ENCODE assay signal across 8 cellular contexts in the genomic region with DNA sequence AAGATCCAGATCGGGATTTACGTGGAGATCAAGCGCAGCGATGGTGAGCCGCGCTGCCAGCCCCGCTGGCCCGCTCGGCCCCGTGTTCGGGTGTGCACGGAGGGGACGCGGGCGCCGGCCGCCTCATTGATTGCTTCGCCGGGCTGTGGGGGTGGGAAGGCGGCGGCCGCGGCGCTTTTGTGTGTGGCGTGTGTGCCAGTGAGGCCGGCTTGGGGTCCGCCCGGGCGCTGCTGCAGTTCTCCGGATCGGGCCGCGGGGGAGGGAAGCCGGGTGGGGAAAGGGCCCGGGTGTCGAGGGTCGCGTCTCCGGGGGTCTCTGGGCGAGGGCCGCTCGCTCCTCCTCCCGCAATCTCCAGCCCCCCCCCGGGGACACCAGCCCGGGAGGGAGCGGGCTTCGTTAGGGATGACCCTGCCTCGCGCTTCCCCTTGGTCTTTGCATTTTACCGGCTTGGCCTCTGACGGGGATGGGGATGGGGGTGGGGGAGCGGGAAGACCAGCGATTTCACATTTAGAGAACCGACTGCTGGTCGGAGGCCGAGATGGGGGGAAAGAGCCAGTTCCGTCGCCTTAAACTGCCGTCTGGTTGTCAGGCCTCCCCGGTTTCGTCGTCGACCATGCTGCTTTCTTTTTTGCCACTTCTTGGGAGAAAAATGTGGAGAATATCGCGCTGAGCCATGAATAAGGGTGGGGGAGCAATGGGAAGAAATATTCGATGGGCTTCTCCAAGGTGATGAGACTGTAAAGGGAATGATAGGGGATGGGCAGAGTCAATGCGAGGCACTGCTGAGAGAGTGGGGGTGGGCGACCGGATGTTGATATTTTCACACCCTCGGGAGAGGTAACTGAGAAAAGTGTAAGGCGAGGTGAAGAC. TPM values are rescaled to one million over a fixed set of nuclear protein-coding genes. Genes with fewer than 3 reads are reported as not detected.
DNase-seq lines count a peak whose midpoint lies in the region; ATAC-seq and TF ChIP-seq lines count a peak whose summit lies in the region.

No MANE protein-coding gene starts in this region.

- DNase-seq in BE2C (peak; percentile 68), SIG-M5 treated with dmso at 0.1 percent for 504 hours (lab: John Stamatoyannopoulos, UW; ENCODE audit: unreplicated experiment) (peak; percentile 66), cardiac septum (ENCODE audit: low spot score) (peak; percentile 76), trophoblast cell (peak in 1 of 2 donors; percentile 44), upper lobe of right lung (peak; percentile 81)

- H2BK5ac ChIP-seq in trophoblast cell (ENCODE audit: low read depth, low read length, poor library complexity) = peak overlapping the region; percentile 78

- H2AFZ ChIP-seq in trophoblast cell (ENCODE audit: insufficient read depth, low read length, poor library complexity) = peak overlapping the region; percentile 38

- peaks cover 9% of the 10 kb centered on the region for H3K36me3 Mint-ChIP-seq in activated naive CD8-positive, alpha-beta T cell

- H2BK12ac ChIP-seq in trophoblast cell (ENCODE audit: low read length) = no peak overlapping the region

- H3K14ac ChIP-seq in trophoblast cell (ENCODE audit: low read length) = peak overlapping the region; percentile 60

- no peak for TF ChIP-seq CTCF in BE2C (IDR thresholded peaks at IDR 0.05; ENCODE audit: low read depth, low read length)
- no peak for TF ChIP-seq CTCF in upper lobe of right lung (IDR thresholded peaks at IDR 0.05)

- peak overlapping the region; percentile 99 for H3K27ac Mint-ChIP-seq in activated naive CD8-positive, alpha-beta T cell

- no CpG with 5 or more reads among the region's 71 CpGs for WGBS in trophoblast cell (ENCODE audit: extremely low coverage, insufficient coverage, insufficient read length)

- peak overlapping the region; percentile 70 for H3K4me2 ChIP-seq in trophoblast cell (ENCODE audit: low read length)

- H3K27me3 Mint-ChIP-seq in activated naive CD8-positive, alpha-beta T cell = no peaks in the 10 kb centered on the region

- peak overlapping the region; percentile 81 for H4K8ac ChIP-seq in trophoblast cell (ENCODE audit: low read depth, low read length)

- peaks cover 17% of the 10 kb centered on the region for H3K79me2 ChIP-seq in trophoblast cell (ENCODE audit: control insufficient read depth, insufficient read depth, low read length, poor library complexity)

- ATAC-seq in HG03354 (IDR thresholded peaks at IDR 0.05; ENCODE audit: poor library complexity, severe bottlenecking, unreplicated experiment) (peak; percentile 35), upper lobe of right lung (peak; percentile 52)

- peak overlapping the region; percentile 90 for H3K27ac ChIP-seq in trophoblast cell (ENCODE audit: low read depth, low read length)
- H3K27ac ChIP-seq in upper lobe of right lung = peak overlapping the region; percentile 85

- H3K9ac ChIP-seq in trophoblast cell (ENCODE audit: low read length) = peak overlapping the region; percentile 91

- H3K18ac ChIP-seq in trophoblast cell (ENCODE audit: low read length) = peak overlapping the region; percentile 70

- H3K9me3 Mint-ChIP-seq in activated naive CD8-positive, alpha-beta T cell (ENCODE audit: low read depth) = no peaks in the 10 kb centered on the region

- H3K79me1 ChIP-seq in trophoblast cell (ENCODE audit: low read length) = peaks cover 11% of the 10 kb centered on the region

- H3K9me3 ChIP-seq in BE2C (no peaks in the 10 kb centered on the region), trophoblast cell (ENCODE audit: insufficient read depth, low read depth, low read length) (no peaks in the 10 kb centered on the region), upper lobe of right lung (no peaks in the 10 kb centered on the region)

- H3K4me1 ChIP-seq in BE2C (peaks cover 5% of the 10 kb centered on the region; the same call in 1 of the 2 replicates), trophoblast cell (ENCODE audit: control insufficient read depth in 1 of 2, insufficient read depth in 2 of 2, low read length in 2 of 2) (peaks cover 5% of the 10 kb centered on the region in 2 experiments), upper lobe of right lung (peaks cover 11% of the 10 kb centered on the region)

- no peak overlapping the region for H3K23ac ChIP-seq in trophoblast cell (ENCODE audit: low read length)

- H3K27me3 ChIP-seq in BE2C (no peaks in the 10 kb centered on the region), trophoblast cell (ENCODE audit: insufficient read depth, low read length) (no peaks in the 10 kb centered on the region), upper lobe of right lung (no peaks in the 10 kb centered on the region)

- peak overlapping the region; percentile 35 for H4K12ac ChIP-seq in trophoblast cell (ENCODE audit: low read depth, low read length)

- H2BK120ac ChIP-seq in trophoblast cell (ENCODE audit: insufficient read depth, low read length, poor library complexity) = peak overlapping the region; percentile 5

- intact Hi-C loops in cardiac septum (cut with DNase I) (loop anchor here (5.0 to 10.0 kb wide), 2 partner anchors 48 to 96 kb away; partner anchors contain the start of gene DIMT1), upper lobe of right lung (cut with DNase I) (no loop called here)

- H3K36me3 ChIP-seq in BE2C = peaks cover 7% of the 10 kb centered on the region; the same call in 1 of the 2 replicates
- no peaks in the 10 kb centered on the region for H3K36me3 ChIP-seq in trophoblast cell (ENCODE audit: control insufficient read depth in 1 of 2, insufficient read depth in 2 of 2, low read length in 2 of 2)
- H3K36me3 ChIP-seq in upper lobe of right lung = no peaks in the 10 kb centered on the region

- peak overlapping the region; percentile 99 for H3K4me3 Mint-ChIP-seq in activated naive CD8-positive, alpha-beta T cell

- peaks cover 59% of the 10 kb centered on the region for H3K4me1 Mint-ChIP-seq in activated naive CD8-positive, alpha-beta T cell (ENCODE audit: low read depth)

- peak; percentile 13 for TF ChIP-seq POLR2A in GM19193 (IDR thresholded peaks at IDR 0.05; ENCODE audit: extremely low read depth, insufficient read depth, insufficient read length)

- H4K91ac ChIP-seq in trophoblast cell (ENCODE audit: low read depth, low read length) = peak overlapping the region; percentile 87

- H3K4me3 ChIP-seq in BE2C (ENCODE audit: low read depth, low read length) = peak overlapping the region; percentile 60
- peak overlapping the region; percentile 98 for H3K4me3 ChIP-seq in trophoblast cell (ENCODE audit: low read depth, low read length)
- peak overlapping the region; percentile 94 for H3K4me3 ChIP-seq in upper lobe of right lung

- peak overlapping the region; percentile 29 for H3K4ac ChIP-seq in trophoblast cell (ENCODE audit: low read depth, low read length)

- no peak overlapping the region for H2AK5ac ChIP-seq in trophoblast cell (ENCODE audit: low read length)

RNA-seq across cellular contexts. Expression of gene KIF2A, which starts 0.7 kb away (rescaled TPM):
- polyA plus RNA-seq in BE2C (2012; ENCODE audit: insufficient read depth, insufficient read length, low read depth) = 31.4 TPM
- 13.4 TPM for total RNA-seq in cardiac septum
- polyA plus RNA-seq in trophoblast cell (2013) = 111 and 119 TPM in 2 replicates
- total RNA-seq in upper lobe of right lung = 23.4 TPM
